In genomic region chr5:148125641-148126040, GRCh38 we compare ENCODE assay signal across 16 cellular contexts. TPM values are rescaled to one million over a fixed set of nuclear protein-coding genes. Genes with fewer than 3 reads are reported as not detected.
A peak's percentile ranks its signal among the peaks of the same experiment; 100 is the strongest.
DNase-seq lines count a peak whose midpoint lies in the region; ATAC-seq, FAIRE-seq and TF ChIP-seq lines count a peak whose summit lies in the region.
"Had no signal": no experiment of that assay in that cellular context is flagged by ENCODE, and none has a peak within 500 bp of the region (broad histone marks: within the 10 kb centered on the region; RNA-seq: fewer than 3 reads in every experiment).

No MANE protein-coding gene starts in this region.

- peak; percentile 35; the same call in 1 of the 3 replicates for ATAC-seq in GM12878
- ATAC-seq in HepG2 = peak; percentile 54; the same call in 1 of the 3 replicates
- no peak for ATAC-seq in HG03439 (IDR thresholded peaks at IDR 0.05; ENCODE audit: unreplicated experiment)
- no peak for ATAC-seq in HG02840 (IDR thresholded peaks at IDR 0.05; ENCODE audit: low FRiP score, unreplicated experiment)
- no peak for ATAC-seq in HG03097 (IDR thresholded peaks at IDR 0.05; ENCODE audit: low FRiP score, unreplicated experiment)

- DNase-seq in EH (ENCODE audit: low read depth) (peak; percentile 8), GM12878 (ENCODE audit: low read depth, low spot score) (no peak), HepG2 (ENCODE audit: low spot score) (peak; percentile 8)
- DNase-seq in stimulated activated CD4-positive, alpha-beta T cell treated with anti-CD3 and anti-CD28 coated beads, Interleukin-2, amount 100 ng/mL, for 48 hours = no peak
- DNase-seq: activated T-cell treated with anti-CD3 and anti-CD28 coated beads, Interleukin-2, amount 50 U/mL, for 48 hours; midbrain; MV-4-11; NCI-H774 had no signal

- H3K4me3 ChIP-seq in Loucy (ENCODE audit: low read length, poor library complexity, severe bottlenecking) (no peak overlapping the region), GM12878 (no peak overlapping the region), HepG2 (replicated peaks in 1 of 3; ENCODE audit: insufficient read depth in 1 of 3, low read depth in 2 of 3, low read length in 3 of 3) (no peak overlapping the region)
- H3K4me3 ChIP-seq: skin epidermis had no signal

- TF ChIP-seq CTCF in Loucy (conservative IDR thresholded peaks at IDR 0.05; ENCODE audit: low read length) (peak; percentile 46), GM12878 (IDR thresholded peaks at IDR 0.05 in 2 of 3, conservative IDR thresholded peaks at IDR 0.05 in 1 of 3; ENCODE audit: control insufficient read depth in 2 of 3, extremely low read depth in 1 of 3, insufficient read depth in 1 of 3, low read depth in 3 of 3, low read length in 3 of 3) (no peak), HepG2 (CRISPR knock-in tag; IDR thresholded peaks at IDR 0.05) (no peak)

- no peak overlapping the region for H3K27ac ChIP-seq in GM12878 (ENCODE audit: control insufficient read depth, insufficient read depth)
- no peak overlapping the region for H3K27ac ChIP-seq in HepG2 (ENCODE audit: extremely low read length, insufficient read depth, low read length)
- H3K27ac ChIP-seq: skin epidermis had no signal

- RAD21 ChIA-PET in GM12878 (lab: Charles Lee; ENCODE audit: unreplicated experiment) = no interaction called here

- H3K9me2 ChIP-seq in Loucy (replicated peaks; ENCODE audit: low read depth, low read length) = no peaks in the 10 kb centered on the region

- in situ Hi-C loops in GM12878 (cut with MboI) = no loop called here
- in situ Hi-C loops in HepG2 (cut with HindIII; ENCODE audit: extremely low pct_ligation_motif_present, low pct_unique_long_range_greater_than_20kb) = no loop called here

- no peak for TF ChIP-seq EP300 in GM12878 (IDR thresholded peaks at IDR 0.05; ENCODE audit: borderline replicate concordance in 1 of 2, control insufficient read depth in 1 of 2, low read depth in 2 of 2, low read length in 2 of 2)
- TF ChIP-seq EP300 in HepG2 (IDR thresholded peaks at IDR 0.05; ENCODE audit: low read depth in 2 of 2, low read length in 2 of 2) = no peak
- no peak for TF ChIP-seq EP300 in HepG2 (CRISPR knock-in tag; IDR thresholded peaks at IDR 0.05; ENCODE audit: borderline replicate concordance)

- POLR2A ChIA-PET in GM12878 (lab: Charles Lee) (no interaction called here), HepG2 (lab: Yijun Ruan, JAX) (no interaction called here)

- WGBS in GM12878 (ENCODE audit: insufficient coverage, insufficient replicate concordance, low lambda C conversion rate, missing lambda C conversion rate) = 14% methylated on average over 3 of the region's 3 CpGs
- WGBS in HepG2 (ENCODE audit: low lambda C conversion rate) = 4% methylated on average over 3 of the region's 3 CpGs

- CTCF ChIA-PET in GM12878 (lab: Yijun Ruan, JAX) (no interaction called here), HepG2 (lab: Yijun Ruan, JAX; ENCODE audit: low intra/inter-chr PET ratio, low total read pairs) (no interaction called here)

- no peaks in the 10 kb centered on the region for H3F3A ChIP-seq in Loucy (ENCODE audit: low read depth)

- H3K27me3 ChIP-seq in Loucy (ENCODE audit: insufficient read depth, low read length, poor library complexity, severe bottlenecking) (no peaks in the 10 kb centered on the region), GM12878 (replicated peaks in 1 of 2; ENCODE audit: control insufficient read depth in 2 of 2, insufficient read depth in 2 of 2, low read length in 1 of 2) (no peaks in the 10 kb centered on the region), HepG2 (ENCODE audit: control insufficient read depth in 1 of 2, insufficient read depth in 2 of 2, low read length in 2 of 2) (no peaks in the 10 kb centered on the region)

- H4K20me1 ChIP-seq in Loucy (ENCODE audit: insufficient read depth, low read length, poor library complexity, severe bottlenecking) (no peaks in the 10 kb centered on the region), GM12878 (ENCODE audit: control insufficient read depth, insufficient read depth) (no peaks in the 10 kb centered on the region), HepG2 (ENCODE audit: insufficient read depth, low read length) (no peaks in the 10 kb centered on the region)

- TF ChIP-seq POLR2A in GM12878 (IDR thresholded peaks at IDR 0.05; ENCODE audit: low read depth, low read length) (no peak), HepG2 (IDR thresholded peaks at IDR 0.05; ENCODE audit: insufficient read depth in 1 of 2, low read depth in 2 of 2, low read length in 2 of 2) (no peak)

- H3K36me3 ChIP-seq in Loucy (ENCODE audit: insufficient read depth, low read length) (no peaks in the 10 kb centered on the region), GM12878 (ENCODE audit: control insufficient read depth in 2 of 2, insufficient read depth in 2 of 2, low read length in 1 of 2) (no peaks in the 10 kb centered on the region), HepG2 (replicated peaks in 1 of 2; ENCODE audit: control insufficient read depth in 1 of 2, insufficient read depth in 2 of 2, low read length in 2 of 2) (no peaks in the 10 kb centered on the region)

- TF ChIP-seq RAD21 in GM12878 (IDR thresholded peaks at IDR 0.05; ENCODE audit: insufficient read depth, low read depth, low read length) (no peak), HepG2 (CRISPR knock-in tag; IDR thresholded peaks at IDR 0.05) (no peak)

- no TSS peak for BruUV-seq in GM12878 (replicated peaks; lab: Mats Ljungman, UMichigan)
- no TSS peak for BruUV-seq in HepG2 (replicated peaks; lab: Mats Ljungman, UMichigan)

- H3K9me3 ChIP-seq in Loucy (ENCODE audit: insufficient read depth, low read depth, low read length) = no peaks in the 10 kb centered on the region
- H3K9me3 ChIP-seq in GM12878 (replicated peaks; ENCODE audit: control insufficient read depth, insufficient read depth, low read length) = no peaks in the 10 kb centered on the region
- no peaks in the 10 kb centered on the region for H3K9me3 ChIP-seq in HepG2 (ENCODE audit: low read length)

- H3K4me1 ChIP-seq in Loucy (ENCODE audit: insufficient read depth, low read length, poor library complexity, severe bottlenecking) (no peaks in the 10 kb centered on the region), GM12878 (ENCODE audit: control insufficient read depth, insufficient read depth, low read length) (no peaks in the 10 kb centered on the region), HepG2 (ENCODE audit: insufficient read depth, low read length) (peaks cover 1% of the 10 kb centered on the region; the same call in 1 of the 2 replicates)

- H3K79me2 ChIP-seq in Loucy (ENCODE audit: insufficient read depth, low read length) = no peaks in the 10 kb centered on the region
- no peaks in the 10 kb centered on the region for H3K79me2 ChIP-seq in GM12878 (ENCODE audit: control insufficient read depth, insufficient read depth, low read length)
- no peaks in the 10 kb centered on the region for H3K79me2 ChIP-seq in HepG2 (ENCODE audit: insufficient read depth, low read length)

- SMC1A ChIA-PET in GM12878 (lab: Charles Lee; ENCODE audit: uncharacterized antibody, unreplicated experiment) = no interaction called here

- intact Hi-C loops in GM12878 (cut with micrococcal nuclease; ENCODE audit: unreplicated experiment) = no loop called here
- intact Hi-C loops in HepG2 (cut with micrococcal nuclease; ENCODE audit: unreplicated experiment) = loop anchor here (10.0 kb wide), 1 partner anchor 271 kb away; no protein-coding TSS in a partner anchor

- H2AFZ ChIP-seq in Loucy (ENCODE audit: low read length) (no peak overlapping the region), GM12878 (ENCODE audit: control insufficient read depth, low read depth, low read length) (no peak overlapping the region), HepG2 (ENCODE audit: low read length) (no peak overlapping the region)

- H3K4me2 ChIP-seq in Loucy (ENCODE audit: low read depth, low read length, poor library complexity, severe bottlenecking) (no peak overlapping the region), GM12878 (ENCODE audit: control insufficient read depth, insufficient read depth) (no peak overlapping the region), HepG2 (ENCODE audit: low read depth, low read length) (no peak overlapping the region)

- FAIRE-seq in GM12878 (lab: Jason Lieb, UNC) (no peak), HepG2 (lab: Jason Lieb, UNC) (no peak)
- FAIRE-seq: GM18507, TTC549 had no signal

- no peak overlapping the region for H3K9ac ChIP-seq in Loucy (ENCODE audit: low read depth, low read length, poor library complexity, severe bottlenecking)
- H3K9ac ChIP-seq in GM12878 (ENCODE audit: control insufficient read depth, insufficient read depth, low read length) = no peak overlapping the region
- no peak overlapping the region for H3K9ac ChIP-seq in HepG2 (ENCODE audit: insufficient read depth, low read depth, low read length)

RNA-seq across cellular contexts. Expression of gene SPINK14, which starts 42.7 kb away (rescaled TPM):
- not detected in 2 replicates for total RNA-seq in GM12878 (2013; cell fraction: nucleolus; rRNA removed)
- total RNA-seq in GM12878 (2014; rRNA removed) = not detected in 2 replicates
- total RNA-seq in GM12878 (2014; rRNA removed; fragmentation: Illumina TruSeq; extraction: Trizol) = not detected in 2 replicates
- total RNA-seq in GM12878 (2021) = not detected in 2 replicates
- not detected for polyA plus RNA-seq in GM12878 (2011; ENCODE audit: low read depth)
- not detected in 2 replicates for polyA plus RNA-seq in GM12878 (2011; rRNA removed)
- polyA plus RNA-seq in GM12878 (2011; cell fraction: cytosol; rRNA removed) = not detected in 2 replicates
- not detected in 2 replicates for polyA plus RNA-seq in GM12878 (2011; cell fraction: nucleus; rRNA removed)
- not detected in 2 replicates for polyA plus RNA-seq in GM12878 (2012)
- not detected in 2 replicates for polyA plus RNA-seq in GM12878 (2014; fragmentation: Illumina TruSeq; extraction: Trizol)
- not detected for polyA plus RNA-seq in GM12878 (2014; fragmentation: Nextera tagmentation; extraction: Ambion mirVana)
- not detected in 2 replicates for polyA plus RNA-seq in GM12878 (2014; rRNA removed)
- not detected for polyA plus RNA-seq in GM12878 (2016; fragmentation: Nextera tagmentation; extraction: Ambion mirVana)
- not detected in 2 replicates for polyA minus RNA-seq in GM12878 (2011; rRNA and poly(A)+ RNA removed)
- not detected in 2 replicates for polyA minus RNA-seq in GM12878 (2011; cell fraction: cytosol; rRNA and poly(A)+ RNA removed)
- not detected in 2 replicates for polyA minus RNA-seq in GM12878 (2011; cell fraction: nucleus; rRNA and poly(A)+ RNA removed)
- total RNA-seq in HepG2 (2016; rRNA removed; fragmentation: Illumina TruSeq; extraction: Trizol) = not detected in 2 replicates
- not detected in 2 replicates for total RNA-seq in HepG2 (2016; cell fraction: cytosol; rRNA removed; fragmentation: Illumina TruSeq; extraction: Trizol; ENCODE audit: low read depth)
- total RNA-seq in HepG2 (2016; cell fraction: insoluble cytoplasmic fraction; rRNA removed; fragmentation: Illumina TruSeq; extraction: Trizol) = not detected in 2 replicates
- not detected in 2 replicates for total RNA-seq in HepG2 (2016; cell fraction: membrane; rRNA removed; fragmentation: Illumina TruSeq; extraction: Trizol)
- total RNA-seq in HepG2 (2016; cell fraction: nucleus; rRNA removed; fragmentation: Illumina TruSeq; extraction: Trizol) = not detected in 2 replicates
- not detected in 2 replicates for polyA plus RNA-seq in HepG2 (2011; rRNA removed)
- polyA plus RNA-seq in HepG2 (2011; cell fraction: cytosol; rRNA removed) = not detected in 2 replicates
- polyA plus RNA-seq in HepG2 (2011; cell fraction: nucleus; rRNA removed) = not detected in 2 replicates
- not detected in 2 replicates for polyA plus RNA-seq in HepG2 (2012)
- not detected in 2 replicates for polyA plus RNA-seq in HepG2 (2016; cell fraction: cytosol; fragmentation: Illumina TruSeq; extraction: Trizol; ENCODE audit: low read depth)
- not detected in 2 replicates for polyA plus RNA-seq in HepG2 (2016; cell fraction: insoluble cytoplasmic fraction; fragmentation: Illumina TruSeq; extraction: Trizol; ENCODE audit: low read depth)
- polyA plus RNA-seq in HepG2 (2016; cell fraction: membrane; fragmentation: Illumina TruSeq; extraction: Trizol; ENCODE audit: low read depth) = not detected in 2 replicates
- not detected in 2 replicates for polyA plus RNA-seq in HepG2 (2016; cell fraction: nucleus; fragmentation: Illumina TruSeq; extraction: Trizol; ENCODE audit: insufficient read depth, low read depth)
- polyA minus RNA-seq in HepG2 (2011; rRNA and poly(A)+ RNA removed; ENCODE audit: low replicate concordance) = not detected in 2 replicates
- not detected in 2 replicates for polyA minus RNA-seq in HepG2 (2011; cell fraction: cytosol; rRNA and poly(A)+ RNA removed)
- polyA minus RNA-seq in HepG2 (2011; cell fraction: nucleus; rRNA and poly(A)+ RNA removed) = not detected in 2 replicates
- total RNA-seq: glomerular endothelial cell had no signal

Comparison
In these comparisons a context has a peak if more than half of its experiments do, and no peak if none do; other contexts are left out.
1. DNase-seq: peak in EH (single experiment) and HepG2 (single experiment); none in GM12878 (single experiment) and stimulated activated CD4-positive, alpha-beta T cell treated with anti-CD3 and anti-CD28 coated beads, Interleukin-2, amount 100 ng/mL, for 48 hours (0 of 2).
2. ATAC-seq: peak in GM12878 (single experiment) and HepG2 (single experiment); none in HG03439 (single experiment), HG02840 (single experiment) and HG03097 (single experiment).